Comparison of ENCODE assay signal across 15 cellular contexts in the genomic region with DNA sequence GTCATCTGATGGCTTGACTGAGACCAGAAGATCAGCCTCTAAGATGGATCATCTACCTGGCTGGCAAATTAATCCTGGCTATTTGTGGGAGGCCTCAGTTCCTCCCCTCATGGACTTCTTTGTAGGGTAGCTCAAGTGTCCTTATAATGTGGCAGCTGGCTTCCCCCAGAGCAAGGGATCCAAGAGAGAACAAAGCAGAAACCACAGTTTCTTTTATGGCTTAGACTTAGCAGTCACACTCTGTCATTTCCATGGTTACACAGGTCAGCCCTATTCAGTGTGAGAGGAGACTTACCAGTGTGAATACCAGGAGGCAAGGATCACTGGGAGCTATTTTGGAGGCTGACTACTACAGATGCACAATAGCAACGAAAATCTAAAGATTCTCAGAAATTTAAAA. TPM values are rescaled to one million over a fixed set of nuclear protein-coding genes. Genes with fewer than 3 reads are reported as not detected.
DNase-seq lines count a peak whose midpoint lies in the region; ATAC-seq, FAIRE-seq and TF ChIP-seq lines count a peak whose summit lies in the region.
"Had no signal": no experiment of that assay in that cellular context is flagged by ENCODE, and none has a peak within 500 bp of the region (broad histone marks: within the 10 kb centered on the region; RNA-seq: fewer than 3 reads in every experiment).

No MANE protein-coding gene starts in this region.

- no peak overlapping the region for H3K4me3 ChIP-seq in GM12878
- no peak overlapping the region for H3K4me3 ChIP-seq in ascending aorta
- H3K4me3 ChIP-seq: heart right ventricle had no signal

- H3K27me3 ChIP-seq in GM12878 (replicated peaks in 1 of 2; ENCODE audit: control insufficient read depth in 2 of 2, insufficient read depth in 2 of 2, low read length in 1 of 2), result no peaks in the 10 kb centered on the region
- H3K27me3 ChIP-seq in ascending aorta, result no peaks in the 10 kb centered on the region
- H3K27me3 ChIP-seq: heart right ventricle had no signal

- TF ChIP-seq EP300 in GM12878 (IDR thresholded peaks at IDR 0.05; ENCODE audit: borderline replicate concordance in 1 of 2, control insufficient read depth in 1 of 2, low read depth in 2 of 2, low read length in 2 of 2), result no peak

- SMC1A ChIA-PET in GM12878 (lab: Charles Lee; ENCODE audit: uncharacterized antibody, unreplicated experiment), result interaction anchor here (0.9 to 2.8 kb wide), 3 partner anchors 14 to 26 kb away, joined by 3 to 11 read pairs (median 3); no protein-coding TSS in a partner anchor

- no peak for TF ChIP-seq POLR2A in GM12878 (IDR thresholded peaks at IDR 0.05; ENCODE audit: low read depth, low read length)

- no peaks in the 10 kb centered on the region for H4K20me1 ChIP-seq in GM12878 (ENCODE audit: control insufficient read depth, insufficient read depth)

- CTCF ChIA-PET in GM12878 (lab: Yijun Ruan, JAX), result no interaction called here

- RAD21 ChIA-PET in GM12878 (lab: Charles Lee; ENCODE audit: unreplicated experiment), result interaction anchor here (1.3 kb wide), 1 partner anchor 9 kb away, joined by 3 read pairs; no protein-coding TSS in a partner anchor

- 0% methylated on average over 1 of the region's 1 CpG for WGBS in GM12878 (ENCODE audit: insufficient coverage, insufficient replicate concordance, low lambda C conversion rate, missing lambda C conversion rate)

- TF ChIP-seq CTCF in GM12878 (IDR thresholded peaks at IDR 0.05 in 2 of 3, conservative IDR thresholded peaks at IDR 0.05 in 1 of 3; ENCODE audit: control insufficient read depth in 2 of 3, extremely low read depth in 1 of 3, insufficient read depth in 1 of 3, low read depth in 3 of 3, low read length in 3 of 3) (no peak), ascending aorta (IDR thresholded peaks at IDR 0.05) (no peak)

- ATAC-seq in GM21717 (IDR thresholded peaks at IDR 0.05; ENCODE audit: unreplicated experiment) (peak; percentile 48), GM12878 (peak; percentile 65), HG03520 (IDR thresholded peaks at IDR 0.05; ENCODE audit: unreplicated experiment) (no peak)
- ATAC-seq: heart right ventricle had no signal

- no peak for FAIRE-seq in GM12878 (lab: Jason Lieb, UNC)
- FAIRE-seq: urothelium cell line had no signal

- H3K27ac ChIP-seq in GM12878 (ENCODE audit: control insufficient read depth, insufficient read depth) (no peak overlapping the region), ascending aorta (no peak overlapping the region)
- H3K27ac ChIP-seq: heart right ventricle had no signal

- H3K79me2 ChIP-seq in GM12878 (ENCODE audit: control insufficient read depth, insufficient read depth, low read length), result no peaks in the 10 kb centered on the region

- DNase-seq in DMS79 (lab: John Stamatoyannopoulos, UW), result peak; percentile 23
- peak; percentile 53 for DNase-seq in NCI-H146 treated with DMSO at 0.1 percent for 48 hours (lab: John Stamatoyannopoulos, UW; ENCODE audit: unreplicated experiment)
- DNase-seq in GM12878 (ENCODE audit: low read depth, low spot score), result no peak
- no peak for DNase-seq in ascending aorta (ENCODE audit: low spot score in 2 of 2)
- DNase-seq in G401 (ENCODE audit: low spot score), result no peak
- no peak for DNase-seq in HUDEP-2 (lab: John Stamatoyannopoulos, UW; ENCODE audit: unreplicated experiment in 76 of 76)
- DNase-seq: activated CD4-positive, alpha-beta T cell treated with anti-CD3 and anti-CD28 coated beads, Interleukin-2, amount 10 ng/mL, durations not matched to agents 24 days and 14 days; GF-D8; H7; heart right ventricle; stimulated activated CD4-positive, alpha-beta T cell treated with anti-CD3 and anti-CD28 coated beads, Interleukin-15, amount 100 ng/mL, for 24 hours had no signal

- H3K9me3 ChIP-seq in GM12878 (replicated peaks; ENCODE audit: control insufficient read depth, insufficient read depth, low read length) (no peaks in the 10 kb centered on the region; the same call in 2 of the 3 replicates), ascending aorta (peaks cover 0 to 3% of the 10 kb centered on the region in 2 donors)

- in situ Hi-C loops in GM12878 (cut with MboI), result no loop called here
- in situ Hi-C loops in G401 (cut with HindIII; ENCODE audit: low sequenced_read_pairs), result no loop called here

- H3K9ac ChIP-seq in GM12878 (ENCODE audit: control insufficient read depth, insufficient read depth, low read length), result no peak overlapping the region

- no peak for TF ChIP-seq RAD21 in GM12878 (IDR thresholded peaks at IDR 0.05; ENCODE audit: insufficient read depth, low read depth, low read length)

- H2AFZ ChIP-seq in GM12878 (ENCODE audit: control insufficient read depth, low read depth, low read length), result no peak overlapping the region

- POLR2A ChIA-PET in GM12878 (lab: Charles Lee), result interaction anchor here (1.2 kb wide), 1 partner anchor 9 kb away, joined by 3 read pairs; no protein-coding TSS in a partner anchor

- intact Hi-C loops in GM12878 (cut with micrococcal nuclease; ENCODE audit: unreplicated experiment), result no loop called here
- intact Hi-C loops in ascending aorta (cut with DNase I), result no loop called here

- no peak overlapping the region for H3K4me2 ChIP-seq in GM12878 (ENCODE audit: control insufficient read depth, insufficient read depth)

- H3K4me1 ChIP-seq in GM12878 (ENCODE audit: control insufficient read depth, insufficient read depth, low read length), result peaks cover 3% of the 10 kb centered on the region; the same call in 1 of the 2 replicates
- H3K4me1 ChIP-seq in ascending aorta, result no peaks in the 10 kb centered on the region
- H3K4me1 ChIP-seq: heart right ventricle had no signal

- BruUV-seq in GM12878 (replicated peaks; lab: Mats Ljungman, UMichigan), result no TSS peak

- H3K36me3 ChIP-seq in GM12878 (ENCODE audit: control insufficient read depth in 2 of 2, insufficient read depth in 2 of 2, low read length in 1 of 2) (no peaks in the 10 kb centered on the region), ascending aorta (no peaks in the 10 kb centered on the region)
- H3K36me3 ChIP-seq: heart right ventricle had no signal

TF ChIP-seq in GM12878, 131 proteins besides CTCF, POLR2A, EP300 and RAD21:
- TF ChIP-seq RUNX3 (IDR thresholded peaks at IDR 0.05; ENCODE audit: low read length), result 0 out of 2 replicates have a peak, but pooled peaks have one; percentile 14
- no peak for TF ChIP-seq POLR2AphosphoS2 (IDR thresholded peaks at IDR 0.05; ENCODE audit: low read depth, low read length)
TF ChIP-seq in GM12878: peak in this region for 1.

RNA-seq across cellular contexts. Expression of a gene that starts 15.3 kb away (rescaled TPM):
- not detected in 2 replicates for total RNA-seq in GM12878 (2013; cell fraction: nucleolus; rRNA removed)
- total RNA-seq in GM12878 (2014; rRNA removed) (not detected in 2 replicates), GM12878 (2014; rRNA removed; fragmentation: Illumina TruSeq; extraction: Trizol) (not detected in 2 replicates), GM12878 (2021) (not detected in 2 replicates), ascending aorta (not detected)
- polyA plus RNA-seq in GM12878 (2011; ENCODE audit: low read depth), result not detected
- polyA plus RNA-seq in GM12878 (2011; rRNA removed) (not detected in 2 replicates), GM12878 (2014; fragmentation: Illumina TruSeq; extraction: Trizol) (0.04 TPM in 1 of 2 replicates, not detected in the other), GM12878 (2014; fragmentation: Nextera tagmentation; extraction: Ambion mirVana) (under 1 TPM in 1 of 2 experiments, not detected in 1; 0.18 TPM), GM12878 (2014; rRNA removed) (not detected in 2 replicates), GM12878 (2016; fragmentation: Nextera tagmentation; extraction: Ambion mirVana) (not detected)
- not detected in 2 replicates for polyA plus RNA-seq in GM12878 (2011; cell fraction: cytosol; rRNA removed)
- polyA plus RNA-seq in GM12878 (2011; cell fraction: nucleus; rRNA removed), result not detected in 2 replicates
- polyA plus RNA-seq in GM12878 (2012), result not detected in 2 replicates
- polyA minus RNA-seq in GM12878 (2011; rRNA and poly(A)+ RNA removed), result not detected in 2 replicates
- not detected in 2 replicates for polyA minus RNA-seq in GM12878 (2011; cell fraction: cytosol; rRNA and poly(A)+ RNA removed)
- polyA minus RNA-seq in GM12878 (2011; cell fraction: nucleus; rRNA and poly(A)+ RNA removed), result not detected in 2 replicates
- not detected in 2 replicates for total RNA-seq in G401 (2014; rRNA removed; shearing (Covaris generic))
- total RNA-seq: activated CD4-positive, alpha-beta T cell treated with anti-CD3 and anti-CD28 coated beads, Interleukin-2, amount 10 ng/mL, durations not matched to agents 24 days and 14 days; heart right ventricle; omental fat pad had no signal
- polyA plus RNA-seq: heart right ventricle had no signal

Comparison
In these comparisons a context has a peak if more than half of its experiments do, and no peak if none do; other contexts are left out.
1. DNase-seq: peak in DMS79 (single experiment) and NCI-H146 treated with DMSO at 0.1 percent for 48 hours (single experiment); none in GM12878 (single experiment), ascending aorta (0 of 2), G401 (single experiment) and HUDEP-2 (0 of 76).